Comparison of ENCODE assay signal across 1 cellular context in genomic region chr6:128519132-128519930, GRCh38.
TF ChIP-seq lines count a peak whose summit lies in the region.

No MANE protein-coding gene starts in this region.

TF ChIP-seq in HepG2, 621 proteins besides CTCF, POLR2A, EP300 and RAD21 (continued from another document):
- TF ChIP-seq ZBTB14 (CRISPR knock-in tag; IDR thresholded peaks at IDR 0.05) = peak; percentile 56
- TF ChIP-seq MTERF4 (CRISPR knock-in tag; IDR thresholded peaks at IDR 0.05) = no peak
- TF ChIP-seq TOE1 (CRISPR knock-in tag; IDR thresholded peaks at IDR 0.05) = no peak; the same call in 1 of the 2 replicates
- TF ChIP-seq SKI (IDR thresholded peaks at IDR 0.05; ENCODE audit: partially characterized antibody) = no peak
- peak; percentile 64; the same call in 1 of the 2 replicates for TF ChIP-seq KLF12 (CRISPR knock-in tag; IDR thresholded peaks at IDR 0.05; ENCODE audit: borderline replicate concordance)
- 0 out of 2 replicates have a peak, but pooled peaks have one; percentile 88 for TF ChIP-seq TIGD3 (CRISPR knock-in tag; IDR thresholded peaks at IDR 0.05; ENCODE audit: borderline replicate concordance)
- 0 out of 2 replicates have a peak, but pooled peaks have one; percentile 41 for TF ChIP-seq AKNA (CRISPR knock-in tag; IDR thresholded peaks at IDR 0.05; ENCODE audit: borderline replicate concordance)
- peak; percentile 49 for TF ChIP-seq ATF2 (CRISPR knock-in tag; IDR thresholded peaks at IDR 0.05)
- 0 out of 2 replicates have a peak, but pooled peaks have one; percentile 56 for TF ChIP-seq SMAD3 (CRISPR knock-in tag; IDR thresholded peaks at IDR 0.05)
- no peak; the same call in 1 of the 2 replicates for TF ChIP-seq GZF1 (CRISPR knock-in tag; IDR thresholded peaks at IDR 0.05)
- TF ChIP-seq ZNF496 (CRISPR knock-in tag; IDR thresholded peaks at IDR 0.05; ENCODE audit: insufficient replicate concordance) = no peak
- no peak for TF ChIP-seq ZNF207 (IDR thresholded peaks at IDR 0.05; ENCODE audit: borderline replicate concordance)
- peak; percentile 66; the same call in 1 of the 2 replicates for TF ChIP-seq NFKB2 (CRISPR knock-in tag; IDR thresholded peaks at IDR 0.05; ENCODE audit: borderline replicate concordance)
- no peak for TF ChIP-seq ZNF552 (CRISPR knock-in tag; IDR thresholded peaks at IDR 0.05; ENCODE audit: borderline replicate concordance)
